ENCODE assay signal across 20 cellular contexts in genomic region chr16:50763211-50763610, GRCh38. TPM values are rescaled to one million over a fixed set of nuclear protein-coding genes. Genes with fewer than 3 reads are reported as not detected.
DNase-seq lines count a peak whose midpoint lies in the region; ATAC-seq, FAIRE-seq and TF ChIP-seq lines count a peak whose summit lies in the region.
"Had no signal": no experiment of that assay in that cellular context is flagged by ENCODE, and none has a peak within 500 bp of the region (broad histone marks: within the 10 kb centered on the region; RNA-seq: fewer than 3 reads in every experiment).

No MANE protein-coding gene starts in this region.

- no peak for TF ChIP-seq CTCF in WTC11 (IDR thresholded peaks at IDR 0.05)

- no peak for TF ChIP-seq POLR2A in GM12891 (IDR thresholded peaks at IDR 0.05; ENCODE audit: low read depth, low read length)

- H3K4me3 Mint-ChIP-seq in T-helper 1 cell treated with Interleukin-12 subunit alpha and Interleukin-12 subunit beta and Interleukin-4 antibody, amounts not matched to agents 30 μg/mL and 1 μg/mL, for 36 hours, result no peak overlapping the region
- peak overlapping the region; percentile 75 for H3K4me3 Mint-ChIP-seq in activated T-helper 17 cell treated with anti-CD3 and anti-CD28 coated beads, Interleukin-2, amount 50 U/mL, for 72 hours
- H3K4me3 Mint-ChIP-seq in WTC11, result no peak overlapping the region

- peak overlapping the region; percentile 17 for H3K27ac Mint-ChIP-seq in T-helper 1 cell treated with Interleukin-12 subunit alpha and Interleukin-12 subunit beta and Interleukin-4 antibody, amounts not matched to agents 30 μg/mL and 1 μg/mL, for 36 hours
- no peak overlapping the region for H3K27ac Mint-ChIP-seq in activated T-helper 17 cell treated with anti-CD3 and anti-CD28 coated beads, Interleukin-2, amount 50 U/mL, for 72 hours
- H3K27ac Mint-ChIP-seq in WTC11, result no peak overlapping the region

- peaks cover 69% of the 10 kb centered on the region for H3K36me3 Mint-ChIP-seq in T-helper 1 cell treated with Interleukin-12 subunit alpha and Interleukin-12 subunit beta and Interleukin-4 antibody, amounts not matched to agents 30 μg/mL and 1 μg/mL, for 36 hours (ENCODE audit: low read depth)
- peaks cover 96% of the 10 kb centered on the region for H3K36me3 Mint-ChIP-seq in activated T-helper 17 cell treated with anti-CD3 and anti-CD28 coated beads, Interleukin-2, amount 50 U/mL, for 72 hours (ENCODE audit: low read depth)
- peaks cover 17% of the 10 kb centered on the region for H3K36me3 Mint-ChIP-seq in WTC11

- peak; percentile 52 for FAIRE-seq in GM12891 (lab: Jason Lieb, UNC)
- FAIRE-seq: A204.1, HTR-8/SVneo, TTC549 had no signal

- no peaks in the 10 kb centered on the region for H3K27me3 Mint-ChIP-seq in T-helper 1 cell treated with Interleukin-12 subunit alpha and Interleukin-12 subunit beta and Interleukin-4 antibody, amounts not matched to agents 30 μg/mL and 1 μg/mL, for 36 hours (ENCODE audit: low read depth)
- H3K27me3 Mint-ChIP-seq in activated T-helper 17 cell treated with anti-CD3 and anti-CD28 coated beads, Interleukin-2, amount 50 U/mL, for 72 hours, result no peaks in the 10 kb centered on the region
- H3K27me3 Mint-ChIP-seq in WTC11 (ENCODE audit: low read depth), result no peaks in the 10 kb centered on the region

- POLR2A ChIA-PET in WTC11 (lab: Charles Lee), result no interaction called here

- ATAC-seq in activated T-helper 17 cell treated with anti-CD3 and anti-CD28 coated beads, Interleukin-2, amount 50 U/mL, for 72 hours (replicated peaks), result no peak
- ATAC-seq in WTC11, result no peak
- no peak for ATAC-seq in GM18873 (IDR thresholded peaks at IDR 0.05; ENCODE audit: low FRiP score, unreplicated experiment)
- ATAC-seq: left lobe of liver, SK-N-SH treated with all-trans-retinoic acid at 6 μM for 48 hours had no signal

- H3K4me1 Mint-ChIP-seq in T-helper 1 cell treated with Interleukin-12 subunit alpha and Interleukin-12 subunit beta and Interleukin-4 antibody, amounts not matched to agents 30 μg/mL and 1 μg/mL, for 36 hours (ENCODE audit: low read depth), result peaks cover 52% of the 10 kb centered on the region
- H3K4me1 Mint-ChIP-seq in activated T-helper 17 cell treated with anti-CD3 and anti-CD28 coated beads, Interleukin-2, amount 50 U/mL, for 72 hours, result peaks cover 70% of the 10 kb centered on the region
- H3K4me1 Mint-ChIP-seq in WTC11, result peaks cover 8% of the 10 kb centered on the region

- peaks cover 17% of the 10 kb centered on the region for H3K9me3 Mint-ChIP-seq in T-helper 1 cell treated with Interleukin-12 subunit alpha and Interleukin-12 subunit beta and Interleukin-4 antibody, amounts not matched to agents 30 μg/mL and 1 μg/mL, for 36 hours
- peaks cover 5% of the 10 kb centered on the region for H3K9me3 Mint-ChIP-seq in activated T-helper 17 cell treated with anti-CD3 and anti-CD28 coated beads, Interleukin-2, amount 50 U/mL, for 72 hours
- H3K9me3 Mint-ChIP-seq in WTC11, result peaks cover 17% of the 10 kb centered on the region

- CTCF ChIA-PET in WTC11 (lab: Charles Lee), result no interaction called here

- DNase-seq in T-helper 1 cell (no peak), GM12891 (ENCODE audit: insufficient read length, low spot score) (no peak), fibroblast of peridontal ligament (ENCODE audit: extremely low read depth) (peak; percentile 55), WTC11 (ENCODE audit: low spot score) (no peak), NCI-H1436 treated with DMSO at 0.1 percent for 48 hours (lab: John Stamatoyannopoulos, UW) (no peak)
- DNase-seq: activated CD4-positive, alpha-beta T cell treated with anti-CD3 and anti-CD28 coated beads, Interleukin-2, amount 50 U/mL, for 48 hours; activated effector memory CD4-positive, alpha-beta T cell treated with anti-CD3 and anti-CD28 coated beads, Interleukin-2, amount 50 U/mL, for 16 hours; DMS 273 treated with DMSO at 0.1 percent for 48 hours; NCI-H146; NCI-H2171 treated with DMSO at 0.1 percent for 48 hours; Peyer's patch; thyroid gland had no signal

TF ChIP-seq in GM12891, 5 proteins besides CTCF, POLR2A, EP300 and RAD21:
- TF ChIP-seq POU2F2 (IDR thresholded peaks at IDR 0.05; ENCODE audit: low read depth, low read length), result no peak
- no peak for TF ChIP-seq TAF1 (IDR thresholded peaks at IDR 0.05; ENCODE audit: low read depth, low read length)
- TF ChIP-seq SPI1 (IDR thresholded peaks at IDR 0.05; ENCODE audit: low read depth, low read length), result no peak

TF ChIP-seq in WTC11, 78 proteins besides CTCF, POLR2A, EP300 and RAD21:
- TF ChIP-seq, protein P1, sequence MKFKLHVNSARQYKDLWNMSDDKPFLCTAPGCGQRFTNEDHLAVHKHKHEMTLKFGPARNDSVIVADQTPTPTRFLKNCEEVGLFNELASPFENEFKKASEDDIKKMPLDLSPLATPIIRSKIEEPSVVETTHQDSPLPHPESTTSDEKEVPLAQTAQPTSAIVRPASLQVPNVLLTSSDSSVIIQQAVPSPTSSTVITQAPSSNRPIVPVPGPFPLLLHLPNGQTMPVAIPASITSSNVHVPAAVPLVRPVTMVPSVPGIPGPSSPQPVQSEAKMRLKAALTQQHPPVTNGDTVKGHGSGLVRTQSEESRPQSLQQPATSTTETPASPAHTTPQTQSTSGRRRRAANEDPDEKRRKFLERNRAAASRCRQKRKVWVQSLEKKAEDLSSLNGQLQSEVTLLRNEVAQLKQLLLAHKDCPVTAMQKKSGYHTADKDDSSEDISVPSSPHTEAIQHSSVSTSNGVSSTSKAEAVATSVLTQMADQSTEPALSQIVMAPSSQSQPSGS (CRISPR knock-in tag; IDR thresholded peaks at IDR 0.05; ENCODE audit: borderline replicate concordance, low read depth), result no peak

RNA-seq across cellular contexts. Expression of gene CYLD, which starts 21.3 kb away (rescaled TPM):
- polyA plus RNA-seq in GM12891 (2012; ENCODE audit: low read depth, missing spikeins), result 57.1 TPM
- 100 to 1,000 TPM; 112 to 130 TPM for total RNA-seq in activated T-helper 17 cell treated with anti-CD3 and anti-CD28 coated beads, Interleukin-2, amount 50 U/mL, for 72 hours
- total RNA-seq in WTC11 (2021), result 9.4 to 10.8 TPM (median 9.6 TPM) in 3 replicates
